In the genomic region with DNA sequence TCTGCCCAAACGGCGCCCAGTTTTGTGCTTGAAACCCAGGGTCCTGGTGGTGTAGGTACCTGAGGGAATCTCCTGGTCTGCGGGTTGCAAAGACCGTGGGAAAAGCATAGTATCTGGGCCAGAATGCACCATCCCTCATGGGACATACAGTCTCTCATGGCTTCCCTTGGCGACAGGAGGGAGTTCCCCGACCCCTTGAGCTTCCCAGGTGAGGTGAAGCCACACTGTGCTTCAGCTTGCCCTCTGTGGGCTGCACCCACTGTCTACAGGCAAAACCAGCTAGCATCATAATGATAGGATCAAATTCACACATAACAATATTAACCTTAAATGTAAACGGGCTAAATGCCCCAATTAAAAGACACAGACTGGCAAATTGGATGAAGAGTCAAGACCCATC, we compare ENCODE assay signal across 4 cellular contexts. TPM values are rescaled to one million over a fixed set of nuclear protein-coding genes. Genes with fewer than 3 reads are reported as not detected.
"Had no signal": no experiment of that assay in that cellular context is flagged by ENCODE, and none has a peak within 500 bp of the region (broad histone marks: within the 10 kb centered on the region; RNA-seq: fewer than 3 reads in every experiment).

No MANE protein-coding gene starts in this region.

RNA-seq across cellular contexts. Expression of a gene that starts 52.5 kb away (rescaled TPM):
- total RNA-seq: LHCN-M2, M059J, MCF 10A, NCI-H460 had no signal
